8 cellular contexts compared by ENCODE assay signal in the genomic region with DNA sequence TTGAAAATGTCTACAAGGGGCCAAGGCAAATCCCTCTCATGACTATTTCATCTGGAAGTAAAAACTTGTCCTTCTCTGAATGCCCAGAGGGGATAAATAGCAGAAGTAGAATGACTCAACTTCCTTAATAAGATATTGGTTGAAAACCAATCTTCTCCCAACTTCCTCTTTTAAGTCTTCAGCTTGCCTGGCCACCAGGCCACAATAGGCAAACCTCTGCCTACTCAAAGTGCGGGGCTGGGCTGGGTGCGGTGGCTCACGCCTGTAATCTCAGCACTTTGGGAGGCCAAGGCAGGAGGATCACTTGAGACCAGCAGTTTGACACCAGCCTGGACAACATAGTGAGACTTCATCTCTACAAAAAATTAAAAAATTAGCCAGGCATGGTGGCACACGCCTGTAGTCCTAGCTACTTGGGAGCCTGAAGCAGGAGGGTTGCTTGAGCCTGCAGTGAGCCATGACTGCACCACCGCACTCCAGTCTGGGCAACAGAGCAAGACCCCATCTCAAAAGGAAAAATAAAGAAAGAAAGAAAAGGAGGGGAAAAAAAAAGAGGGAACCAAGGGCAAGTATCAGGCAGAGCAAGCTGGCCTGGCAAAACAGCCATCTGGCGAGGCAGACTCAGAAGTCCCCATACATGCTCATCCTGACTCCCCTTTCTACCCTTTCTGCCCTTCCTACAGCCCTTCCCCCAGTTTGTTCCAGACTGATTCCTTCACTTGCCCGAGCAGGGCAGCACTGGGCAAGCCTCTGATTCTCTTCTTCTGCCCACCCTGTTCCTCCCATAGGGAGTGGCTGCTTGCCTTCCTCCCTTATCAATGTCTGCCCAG. TPM values are rescaled to one million over a fixed set of nuclear protein-coding genes. Genes with fewer than 3 reads are reported as not detected.
DNase-seq lines count a peak whose midpoint lies in the region; ATAC-seq lines count a peak whose summit lies in the region.

No MANE protein-coding gene starts in this region.

- peaks cover 13 to 32% of the 10 kb centered on the region in 2 donors for H3K36me3 Mint-ChIP-seq in activated T-cell treated with anti-CD3 and anti-CD28 coated beads, Interleukin-2, amount 50 U/mL, for 72 hours (ENCODE audit: insufficient read depth in 2 of 2)
- H3K36me3 Mint-ChIP-seq in T-helper 17 cell (ENCODE audit: low read depth), result peaks cover 5% of the 10 kb centered on the region

- H3K4me1 Mint-ChIP-seq in activated T-cell treated with anti-CD3 and anti-CD28 coated beads, Interleukin-2, amount 50 U/mL, for 72 hours (ENCODE audit: low read depth), result peaks cover 96% of the 10 kb centered on the region
- peaks cover 62% of the 10 kb centered on the region for H3K4me1 Mint-ChIP-seq in T-helper 17 cell

- H3K27me3 Mint-ChIP-seq in activated T-cell treated with anti-CD3 and anti-CD28 coated beads, Interleukin-2, amount 50 U/mL, for 72 hours (ENCODE audit: low read depth), result no peaks in the 10 kb centered on the region
- H3K27me3 Mint-ChIP-seq in T-helper 17 cell, result no peaks in the 10 kb centered on the region

- no peaks in the 10 kb centered on the region for H3K9me3 ChIP-seq in T-helper 17 cell (ENCODE audit: control insufficient read depth, low read length, poor library complexity, severe bottlenecking)

- H3K4me3 Mint-ChIP-seq in activated T-cell treated with anti-CD3 and anti-CD28 coated beads, Interleukin-2, amount 50 U/mL, for 72 hours, result peak overlapping the region; percentile 47 to 71
- H3K4me3 Mint-ChIP-seq in T-helper 17 cell, result peak overlapping the region; percentile 28

- peak overlapping the region; percentile 50 for H3K27ac ChIP-seq in temporal lobe (ENCODE audit: low read depth, low read length)

- H3K27ac Mint-ChIP-seq in activated T-cell treated with anti-CD3 and anti-CD28 coated beads, Interleukin-2, amount 50 U/mL, for 72 hours, result peak overlapping the region; percentile 68
- peak overlapping the region; percentile 93 for H3K27ac Mint-ChIP-seq in T-helper 17 cell

- H3K9me3 Mint-ChIP-seq in activated T-cell treated with anti-CD3 and anti-CD28 coated beads, Interleukin-2, amount 50 U/mL, for 72 hours, result no peaks in the 10 kb centered on the region

- DNase-seq in activated T-cell treated with anti-CD3 and anti-CD28 coated beads, Interleukin-2, amount 50 U/mL, for 72 hours, result no peak
- no peak for DNase-seq in activated T-cell treated with anti-CD3 and anti-CD28 coated beads, Interleukin-2, amount 50 U/mL, for 48 hours
- no peak for DNase-seq in T-helper 17 cell
- peak; percentile 57 for DNase-seq in globus pallidus (ENCODE audit: low spot score)
- no peak for DNase-seq in stimulated activated naive CD4-positive, alpha-beta T cell treated with Interleukin-2 at 50 U/mL for 16 hours (lab: John Stamatoyannopoulos, UW)
- no peak for DNase-seq in activated CD4-positive, CD25-positive, alpha-beta regulatory T cell treated with anti-CD3 and anti-CD28 coated beads, Interleukin-2, amount 50 U/mL, for 72 hours
- no peak for DNase-seq in activated CD4-positive, alpha-beta T cell treated with anti-CD3 and anti-CD28 coated beads for 1 hour

- no peak for ATAC-seq in activated T-cell treated with anti-CD3 and anti-CD28 coated beads, Interleukin-2, amount 50 U/mL, for 72 hours (replicated peaks in 1 of 2)
- ATAC-seq in T-helper 17 cell, result peak; percentile 65

RNA-seq across cellular contexts. Expression of a gene that starts 20.6 kb away (rescaled TPM):
- 10 to 100 TPM; 71.8 to 78.0 TPM for total RNA-seq in activated T-cell treated with anti-CD3 and anti-CD28 coated beads, Interleukin-2, amount 50 U/mL, for 72 hours
- total RNA-seq in T-helper 17 cell (10 to 100 TPM; 43.8 to 49.1 TPM), temporal lobe (1.2 TPM)

RNA-seq across cellular contexts. Expression of a gene that starts 34.3 kb away (rescaled TPM):
- total RNA-seq in activated T-cell treated with anti-CD3 and anti-CD28 coated beads, Interleukin-2, amount 50 U/mL, for 72 hours, result 1 to 10 TPM; 1.4 to 1.7 TPM
- under 1 TPM in 1 of 2 donors, not detected in 1; 0.17 TPM for total RNA-seq in T-helper 17 cell
- total RNA-seq in temporal lobe, result not detected

Comparison
In these comparisons a context has a peak if more than half of its experiments do, and no peak if none do; other contexts are left out.
1. RNA of a gene that starts 20.6 kb away (total RNA-seq): 71.8 to 78.0 TPM in activated T-cell treated with anti-CD3 and anti-CD28 coated beads, Interleukin-2, amount 50 U/mL, for 72 hours and 43.8 to 49.1 TPM in T-helper 17 cell; 1.2 TPM in temporal lobe (single experiment); every median in the first group is over 10 times any median in the second.